Comparison of ENCODE assay signal across 9 cellular contexts in genomic region chr2:39837856-39838453, GRCh38. TPM values are rescaled to one million over a fixed set of nuclear protein-coding genes. Genes with fewer than 3 reads are reported as not detected.
DNase-seq lines count a peak whose midpoint lies in the region; ATAC-seq and TF ChIP-seq lines count a peak whose summit lies in the region.
"Had no signal": no experiment of that assay in that cellular context is flagged by ENCODE, and none has a peak within 500 bp of the region (broad histone marks: within the 10 kb centered on the region; RNA-seq: fewer than 3 reads in every experiment).

No MANE protein-coding gene starts in this region.

- H3K4me3 ChIP-seq in thyroid gland (replicated peaks in 1 of 3) = no peak overlapping the region

- TF ChIP-seq CTCF in GM20000 (IDR thresholded peaks at IDR 0.05; ENCODE audit: extremely low read depth, missing control alignments) (peak; percentile 85), thyroid gland (IDR thresholded peaks at IDR 0.05) (peak in 5 of 6 experiments; percentile 47 to 86 (median 58))

- no peaks in the 10 kb centered on the region for H3K9me3 ChIP-seq in thyroid gland

- no peak for TF ChIP-seq POLR2A in thyroid gland (IDR thresholded peaks at IDR 0.05)

- H3K27ac ChIP-seq in thyroid gland (no peak overlapping the region), substantia nigra (ENCODE audit: low read depth, low read length, poor library complexity, severe bottlenecking) (no peak overlapping the region)

- no peaks in the 10 kb centered on the region for H3K4me1 ChIP-seq in thyroid gland

- peak; percentile 90 for ATAC-seq in HG03442 (IDR thresholded peaks at IDR 0.05; ENCODE audit: unreplicated experiment)
- ATAC-seq: effector memory CD8-positive, alpha-beta T cell had no signal

- DNase-seq in NCI-H82 (lab: John Stamatoyannopoulos, UW) (peak; percentile 44), NCI-H82 treated with DMSO at 0.1 percent for 48 hours (lab: John Stamatoyannopoulos, UW; ENCODE audit: unreplicated experiment) (no peak), GM20000 (ENCODE audit: low spot score) (peak; percentile 35), RPMI8226 (peak; percentile 52), foreskin melanocyte (peak; percentile 14), thyroid gland (peak in 1 of 2 donors; percentile 34), substantia nigra (lab: John Stamatoyannopoulos, UW) (no peak)

- no peaks in the 10 kb centered on the region for H3K27me3 ChIP-seq in thyroid gland

- H3K36me3 ChIP-seq in thyroid gland = no peaks in the 10 kb centered on the region

- intact Hi-C loops in thyroid gland (cut with DNase I) = no loop called here

- WGBS in thyroid gland, 2 donors = 33 to 49% methylated on average over 6 of the region's 6 CpGs

RNA-seq across cellular contexts. Expression of gene THUMPD2, which starts 58.9 kb away (rescaled TPM):
- total RNA-seq in thyroid gland = 10 to 100 TPM in 3 of 4 donors, 1 to 10 TPM in 1; 9.3 to 26.7 (median 19.2) TPM

Comparison
In these comparisons a context has a peak if more than half of its experiments do, and no peak if none do; other contexts are left out.
1. DNase-seq: peak in NCI-H82 (single experiment), GM20000 (single experiment), RPMI8226 (single experiment) and foreskin melanocyte (single experiment); none in NCI-H82 treated with DMSO at 0.1 percent for 48 hours (single experiment) and substantia nigra (0 of 49).